8 cellular contexts compared by ENCODE assay signal in the genomic region with DNA sequence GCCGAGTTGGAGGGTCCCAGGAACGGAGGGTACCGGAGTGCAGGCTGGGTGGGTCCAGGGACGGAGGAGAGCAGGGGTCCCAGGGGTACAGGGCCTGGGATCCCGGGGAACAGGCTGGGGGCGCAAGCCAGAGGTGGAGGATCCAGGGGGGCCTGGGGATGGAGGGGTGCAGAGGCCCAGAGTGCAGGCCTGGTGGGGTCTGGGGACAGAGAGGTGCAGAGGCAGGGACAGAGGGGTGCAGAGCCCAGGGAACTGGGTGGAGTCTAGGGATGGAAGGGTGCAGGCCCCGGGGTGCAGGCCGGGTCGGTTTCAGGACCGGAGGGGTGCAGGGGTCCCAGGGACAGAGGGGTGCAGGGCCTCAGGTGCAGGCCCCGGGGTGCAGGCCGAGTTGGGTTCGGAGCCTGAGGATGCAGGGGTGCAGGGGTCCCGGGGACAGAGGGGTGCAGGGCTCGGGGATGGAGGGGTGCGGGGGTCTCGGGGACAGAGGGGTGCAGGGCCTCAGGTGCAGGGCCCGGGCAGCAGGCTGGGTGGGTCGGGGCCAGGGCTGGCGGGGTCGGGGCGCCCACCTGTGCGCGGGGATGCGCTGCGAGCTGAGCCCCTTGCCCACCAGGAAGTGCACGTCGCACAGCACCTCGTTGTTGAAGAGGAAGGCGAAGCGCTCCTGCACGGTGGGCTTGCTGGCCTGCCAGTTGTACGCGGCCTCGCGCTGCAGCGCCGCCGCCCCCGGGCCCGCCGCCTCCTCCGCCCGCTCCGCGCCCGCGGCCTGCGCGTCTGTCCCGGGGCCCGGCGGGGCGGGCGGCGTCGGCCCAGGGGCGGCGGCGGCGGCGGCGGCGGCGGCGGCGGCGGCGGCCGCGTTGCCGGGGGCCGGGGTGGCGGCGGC. TPM values are rescaled to one million over a fixed set of nuclear protein-coding genes. Genes with fewer than 3 reads are reported as not detected.
DNase-seq lines count a peak whose midpoint lies in the region; ATAC-seq and TF ChIP-seq lines count a peak whose summit lies in the region.

No MANE protein-coding gene starts in this region.

- no peaks in the 10 kb centered on the region for H3K9me3 Mint-ChIP-seq in effector memory CD8-positive, alpha-beta T cell

- POLR2A ChIA-PET in SK-N-SH (lab: Yijun Ruan, JAX): interaction anchor here (1.7 kb wide), 1 partner anchor 37 kb away, joined by 5 read pairs; no protein-coding TSS in a partner anchor

- peak overlapping the region; percentile 74 for H3K4me3 Mint-ChIP-seq in effector memory CD8-positive, alpha-beta T cell

- TF ChIP-seq EP300 in SK-N-SH (IDR thresholded peaks at IDR 0.05; ENCODE audit: borderline replicate concordance in 1 of 2, low read depth in 1 of 2, low read length in 1 of 2): no peak

- H3K36me3 Mint-ChIP-seq in effector memory CD8-positive, alpha-beta T cell (ENCODE audit: insufficient read depth): peaks cover 12% of the 10 kb centered on the region

- H3K9ac ChIP-seq in SK-N-SH (peak overlapping the region; percentile 61), muscle layer of colon (ENCODE audit: low read length) (no peak overlapping the region)

- no peaks in the 10 kb centered on the region for H3K27me3 ChIP-seq in SK-N-SH (ENCODE audit: insufficient read depth)
- no peaks in the 10 kb centered on the region for H3K27me3 ChIP-seq in muscle layer of colon (ENCODE audit: control insufficient read depth in 1 of 2, insufficient read depth in 2 of 2, low read length in 2 of 2)

- peak overlapping the region; percentile 55 to 68 for H3K27ac Mint-ChIP-seq in effector memory CD8-positive, alpha-beta T cell

- H3K36me3 ChIP-seq in SK-N-SH (replicated peaks in 1 of 2; ENCODE audit: control insufficient read depth in 1 of 2, insufficient read depth in 2 of 2, low read length in 1 of 2): no peaks in the 10 kb centered on the region
- H3K36me3 ChIP-seq in muscle layer of colon (ENCODE audit: insufficient read depth, low read length): no peaks in the 10 kb centered on the region

- no peak for TF ChIP-seq RAD21 in SK-N-SH (IDR thresholded peaks at IDR 0.05; ENCODE audit: low read length)

- H3K27ac ChIP-seq in SK-N-SH (ENCODE audit: low read depth in 2 of 2, low read length in 1 of 2) (peak overlapping the region in 1 of 2 experiments; percentile 71; a peak in 1 of 4 replicates), muscle layer of colon (ENCODE audit: low read depth, low read length) (peak overlapping the region; percentile 14)

- DNase-seq in NCI-H82 (lab: John Stamatoyannopoulos, UW) (peak; percentile 43), NCI-H82 treated with DMSO at 0.1 percent for 48 hours (lab: John Stamatoyannopoulos, UW; ENCODE audit: unreplicated experiment) (no peak), SK-N-SH (peak; percentile 59), EL (no peak), inferior parietal cortex (ENCODE audit: extremely low spot score) (no peak)
- peak in 2 of 3 experiments; percentile 23 to 28 for DNase-seq in effector memory CD8-positive, alpha-beta T cell

- H3K9me3 ChIP-seq in SK-N-SH: no peaks in the 10 kb centered on the region
- no peaks in the 10 kb centered on the region for H3K9me3 ChIP-seq in muscle layer of colon (ENCODE audit: low read length)

- peaks cover 14% of the 10 kb centered on the region for H4K20me1 ChIP-seq in SK-N-SH (ENCODE audit: insufficient read depth)

- peak; percentile 66 for ATAC-seq in effector memory CD8-positive, alpha-beta T cell (replicated peaks)
- ATAC-seq in GM21423 (IDR thresholded peaks at IDR 0.05; ENCODE audit: unreplicated experiment): no peak

- peaks cover 9% of the 10 kb centered on the region for H3F3A ChIP-seq in SK-N-SH (replicated peaks; ENCODE audit: insufficient read depth)

- H3K4me3 ChIP-seq in SK-N-SH (ENCODE audit: low read depth in 2 of 2, low read length in 1 of 2) (peak overlapping the region; percentile 60 to 64), muscle layer of colon (ENCODE audit: low read depth in 1 of 2, low read length in 2 of 2) (peak overlapping the region; percentile 47 to 50)

- no peaks in the 10 kb centered on the region for H3K27me3 Mint-ChIP-seq in effector memory CD8-positive, alpha-beta T cell

- peaks cover 27 to 37% of the 10 kb centered on the region in 2 donors for H3K4me1 Mint-ChIP-seq in effector memory CD8-positive, alpha-beta T cell (ENCODE audit: low read depth in 2 of 2)

- TF ChIP-seq CTCF in SK-N-SH (IDR thresholded peaks at IDR 0.05): no peak

- no peaks in the 10 kb centered on the region for H3K9me2 ChIP-seq in SK-N-SH

- WGBS in SK-N-SH (ENCODE audit: low lambda C conversion rate): 38% methylated on average over 13 of the region's 75 CpGs

- peak overlapping the region; percentile 94 for H3K4me2 ChIP-seq in SK-N-SH

- peaks cover 63% of the 10 kb centered on the region for H3K79me2 ChIP-seq in SK-N-SH (ENCODE audit: insufficient read depth)

- no peak overlapping the region for H2AFZ ChIP-seq in SK-N-SH (ENCODE audit: low read depth)

- CTCF ChIA-PET in SK-N-SH (lab: Yijun Ruan, JAX): no interaction called here

- H3K4me1 ChIP-seq in SK-N-SH (ENCODE audit: control insufficient read depth in 1 of 2, insufficient read depth in 2 of 2, low read depth in 1 of 2, low read length in 1 of 2): peaks cover 4 to 18% of the 10 kb centered on the region in 2 experiments; a peak in 2 of 4 replicates
- peaks cover 23% of the 10 kb centered on the region for H3K4me1 ChIP-seq in muscle layer of colon (ENCODE audit: insufficient read depth, low read length)

TF ChIP-seq in SK-N-SH, 30 proteins besides CTCF, POLR2A, EP300 and RAD21:
- TF ChIP-seq RCOR1 (IDR thresholded peaks at IDR 0.05; ENCODE audit: low read length) (no peak), FOSL2 (IDR thresholded peaks at IDR 0.05; ENCODE audit: borderline replicate concordance, low read depth) (no peak), FOXM1 (IDR thresholded peaks at IDR 0.05; ENCODE audit: low read depth) (no peak), ELF1 (IDR thresholded peaks at IDR 0.05) (no peak), GABPA (IDR thresholded peaks at IDR 0.05; ENCODE audit: low read depth) (no peak), YY1 (IDR thresholded peaks at IDR 0.05; ENCODE audit: low read depth) (no peak), NFIC (IDR thresholded peaks at IDR 0.05; ENCODE audit: borderline replicate concordance) (no peak), NRF1 (IDR thresholded peaks at IDR 0.05; ENCODE audit: low read depth, low read length) (no peak), FOXJ3 (CRISPR knock-in tag; IDR thresholded peaks at IDR 0.05) (no peak), EZH2phosphoT487 (IDR thresholded peaks at IDR 0.05; ENCODE audit: borderline replicate concordance, low read depth) (no peak), TEAD4 (IDR thresholded peaks at IDR 0.05; ENCODE audit: borderline replicate concordance, insufficient read depth) (no peak), USF1 (IDR thresholded peaks at IDR 0.05; ENCODE audit: borderline replicate concordance, low read depth) (no peak)
- TF ChIP-seq, protein P1, sequence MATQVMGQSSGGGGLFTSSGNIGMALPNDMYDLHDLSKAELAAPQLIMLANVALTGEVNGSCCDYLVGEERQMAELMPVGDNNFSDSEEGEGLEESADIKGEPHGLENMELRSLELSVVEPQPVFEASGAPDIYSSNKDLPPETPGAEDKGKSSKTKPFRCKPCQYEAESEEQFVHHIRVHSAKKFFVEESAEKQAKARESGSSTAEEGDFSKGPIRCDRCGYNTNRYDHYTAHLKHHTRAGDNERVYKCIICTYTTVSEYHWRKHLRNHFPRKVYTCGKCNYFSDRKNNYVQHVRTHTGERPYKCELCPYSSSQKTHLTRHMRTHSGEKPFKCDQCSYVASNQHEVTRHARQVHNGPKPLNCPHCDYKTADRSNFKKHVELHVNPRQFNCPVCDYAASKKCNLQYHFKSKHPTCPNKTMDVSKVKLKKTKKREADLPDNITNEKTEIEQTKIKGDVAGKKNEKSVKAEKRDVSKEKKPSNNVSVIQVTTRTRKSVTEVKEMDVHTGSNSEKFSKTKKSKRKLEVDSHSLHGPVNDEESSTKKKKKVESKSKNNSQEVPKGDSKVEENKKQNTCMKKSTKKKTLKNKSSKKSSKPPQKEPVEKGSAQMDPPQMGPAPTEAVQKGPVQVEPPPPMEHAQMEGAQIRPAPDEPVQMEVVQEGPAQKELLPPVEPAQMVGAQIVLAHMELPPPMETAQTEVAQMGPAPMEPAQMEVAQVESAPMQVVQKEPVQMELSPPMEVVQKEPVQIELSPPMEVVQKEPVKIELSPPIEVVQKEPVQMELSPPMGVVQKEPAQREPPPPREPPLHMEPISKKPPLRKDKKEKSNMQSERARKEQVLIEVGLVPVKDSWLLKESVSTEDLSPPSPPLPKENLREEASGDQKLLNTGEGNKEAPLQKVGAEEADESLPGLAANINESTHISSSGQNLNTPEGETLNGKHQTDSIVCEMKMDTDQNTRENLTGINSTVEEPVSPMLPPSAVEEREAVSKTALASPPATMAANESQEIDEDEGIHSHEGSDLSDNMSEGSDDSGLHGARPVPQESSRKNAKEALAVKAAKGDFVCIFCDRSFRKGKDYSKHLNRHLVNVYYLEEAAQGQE (IDR thresholded peaks at IDR 0.05; ENCODE audit: low read depth, low read length): no peak

RNA-seq across cellular contexts. Expression of gene BTBD2, which starts 0.5 kb away (rescaled TPM):
- 54.4 and 66.8 TPM in 2 replicates for polyA plus RNA-seq in SK-N-SH (2012; rRNA removed)
- 21.2 and 45.9 TPM in 2 replicates for polyA plus RNA-seq in SK-N-SH (2012; cell fraction: cytosol; rRNA removed)
- 64.3 and 71.6 TPM in 2 replicates for polyA plus RNA-seq in SK-N-SH (2012; cell fraction: nucleus; rRNA removed)

RNA-seq across cellular contexts. Expression of gene MKNK2, which starts 36.1 kb away (rescaled TPM):
- polyA plus RNA-seq in SK-N-SH (2012; rRNA removed): 58.9 and 65.4 TPM in 2 replicates
- 32.5 and 45.8 TPM in 2 replicates for polyA plus RNA-seq in SK-N-SH (2012; cell fraction: cytosol; rRNA removed)
- polyA plus RNA-seq in SK-N-SH (2012; cell fraction: nucleus; rRNA removed): 109 and 141 TPM in 2 replicates

Comparison
In these comparisons a context has a peak if more than half of its experiments do, and no peak if none do; other contexts are left out.
1. DNase-seq: peak in NCI-H82 (single experiment), SK-N-SH (single experiment) and effector memory CD8-positive, alpha-beta T cell (2 of 3); none in NCI-H82 treated with DMSO at 0.1 percent for 48 hours (single experiment), EL (single experiment) and inferior parietal cortex (single experiment).